8 cellular contexts compared by ENCODE assay signal in genomic region chr17:45294506-45294905, GRCh38. TPM values are rescaled to one million over a fixed set of nuclear protein-coding genes. Genes with fewer than 3 reads are reported as not detected.
DNase-seq lines count a peak whose midpoint lies in the region; ATAC-seq and TF ChIP-seq lines count a peak whose summit lies in the region.

No MANE protein-coding gene starts in this region.

- H3K4me3 Mint-ChIP-seq in CD4-positive, alpha-beta T cell = no peak overlapping the region

- H3K27me3 ChIP-seq in CD4-positive, alpha-beta T cell (ENCODE audit: control insufficient read depth, insufficient read depth, low read length) = no peaks in the 10 kb centered on the region

- no peak overlapping the region for H3K4me3 ChIP-seq in fibroblast of mammary gland (ENCODE audit: control insufficient read depth, low read depth, low read length)

- in situ Hi-C loops in KBM-7 (cut with MboI; ENCODE audit: low pct_unique_long_range_greater_than_20kb, low sequenced_read_pairs) = no loop called here

- peaks cover 73% of the 10 kb centered on the region for H3K4me1 Mint-ChIP-seq in CD4-positive, alpha-beta T cell (ENCODE audit: low read depth)

- no peak for TF ChIP-seq CTCF in CD4-positive, alpha-beta T cell (IDR thresholded peaks at IDR 0.05)
- no peak for TF ChIP-seq CTCF in RWPE1 (conservative IDR thresholded peaks at IDR 0.05; ENCODE audit: low read depth)
- no peak for TF ChIP-seq CTCF in fibroblast of mammary gland (conservative IDR thresholded peaks at IDR 0.05; ENCODE audit: control insufficient read depth, insufficient read depth, low read depth, low read length)

- H3K9me3 ChIP-seq in CD4-positive, alpha-beta T cell (ENCODE audit: control insufficient read depth, low read length) = no peaks in the 10 kb centered on the region

- H3K27ac Mint-ChIP-seq in CD4-positive, alpha-beta T cell = peak overlapping the region; percentile 75

- peaks cover 56% of the 10 kb centered on the region for H3K36me3 Mint-ChIP-seq in CD4-positive, alpha-beta T cell (ENCODE audit: low read depth)

- CTCF ChIA-PET in CD4-positive, alpha-beta T cell (lab: Charles Lee) = interaction anchor here (0.5 to 3.0 kb wide), 4 partner anchors 17 to 159 kb away, joined by 3 to 12 read pairs (median 5); partner anchors contain the start of genes ACBD4 and MAP3K14
- CTCF ChIA-PET in RWPE1 (lab: Yijun Ruan, JAX) = interaction anchor here (0.7 to 2.3 kb wide), 2 partner anchors 13 to 23 kb away, joined by 3 to 10 read pairs; partner anchors contain the start of gene MAP3K14

- no peaks in the 10 kb centered on the region for H3K9me3 Mint-ChIP-seq in CD4-positive, alpha-beta T cell

- no peak for DNase-seq in CD4-positive, alpha-beta T cell
- DNase-seq in RWPE1 (ENCODE audit: low spot score) (peak; percentile 55), fibroblast of mammary gland (ENCODE audit: low read depth) (peak; percentile 81), pulmonary artery endothelial cell (ENCODE audit: low read depth, low spot score) (peak; percentile 32), T-helper 9 cell (no peak), KBM-7 (no peak)
- DNase-seq in stimulated activated CD4-positive, alpha-beta T cell treated with anti-CD3 and anti-CD28 coated beads, Interleukin-2, amount 100 ng/mL, for 48 hours = no peak

- H3K27me3 Mint-ChIP-seq in CD4-positive, alpha-beta T cell = no peaks in the 10 kb centered on the region

- H3K27ac ChIP-seq in CD4-positive, alpha-beta T cell (ENCODE audit: low read depth, low read length) = no peak overlapping the region
- H3K27ac ChIP-seq in RWPE1 = peak overlapping the region; percentile 93

- intact Hi-C loops in CD4-positive, alpha-beta T cell (cut with DNase I, micrococcal nuclease) = no loop called here

- POLR2A ChIA-PET in CD4-positive, alpha-beta T cell (lab: Charles Lee) = interaction anchor here (1.2 to 1.5 kb wide), 2 partner anchors 20 to 23 kb away, joined by 3 to 5 read pairs; partner anchors contain the start of gene MAP3K14
- POLR2A ChIA-PET in RWPE1 (lab: Yijun Ruan, JAX; ENCODE audit: low non-redundant PET) = interaction anchor here (0.7 kb wide), 1 partner anchor 15 kb away, joined by 3 read pairs; no protein-coding TSS in a partner anchor

- ATAC-seq in CD4-positive, alpha-beta T cell (ENCODE audit: poor library complexity) = no peak
- ATAC-seq in HG03521 (IDR thresholded peaks at IDR 0.05; ENCODE audit: unreplicated experiment) = no peak

RNA-seq across cellular contexts. Expression of gene MAP3K14, which starts 22.3 kb away (rescaled TPM):
- 10 to 100 TPM; 41.4 to 46.5 TPM for total RNA-seq in CD4-positive, alpha-beta T cell
- 2.0 and 3.2 TPM in 2 replicates for total RNA-seq in pulmonary artery endothelial cell

RNA-seq across cellular contexts. Expression of gene SPATA32, which starts 32.6 kb away (rescaled TPM):
- total RNA-seq in CD4-positive, alpha-beta T cell = under 1 TPM; 0.20 to 0.27 TPM
- total RNA-seq in pulmonary artery endothelial cell = not detected in 2 replicates

Comparison
In these comparisons a context has a peak if more than half of its experiments do, and no peak if none do; other contexts are left out.
1. DNase-seq: peak in RWPE1 (single experiment), fibroblast of mammary gland (single experiment) and pulmonary artery endothelial cell (single experiment); none in CD4-positive, alpha-beta T cell (0 of 10), T-helper 9 cell (single experiment), stimulated activated CD4-positive, alpha-beta T cell treated with anti-CD3 and anti-CD28 coated beads, Interleukin-2, amount 100 ng/mL, for 48 hours (0 of 2) and KBM-7 (single experiment).